1 cellular context compared by ENCODE assay signal in the genomic region with DNA sequence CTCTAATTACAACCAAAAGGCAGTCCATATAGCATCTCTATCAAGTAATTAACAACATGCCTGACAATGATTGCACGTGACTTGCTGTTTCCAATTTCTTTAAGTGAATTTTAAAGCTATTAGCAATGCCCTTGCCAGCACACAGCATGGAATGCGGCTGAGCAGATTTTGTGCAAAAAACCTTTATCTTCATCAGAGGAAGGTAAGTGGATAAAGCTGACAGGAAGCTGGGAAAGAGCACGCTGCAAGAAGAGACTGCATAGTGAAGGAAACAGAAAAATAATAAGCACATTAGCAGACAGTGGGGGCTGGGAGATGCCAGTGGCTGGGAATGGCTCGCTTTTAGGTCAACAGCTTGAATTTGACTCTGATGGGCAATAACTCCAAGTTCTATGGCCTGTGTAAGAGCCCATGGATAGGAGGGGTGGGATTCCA.
TF ChIP-seq lines count a peak whose summit lies in the region.

No MANE protein-coding gene starts in this region.

TF ChIP-seq in GM23338, 12 proteins besides CTCF, POLR2A, EP300 and RAD21 (continued from another document):
- TF ChIP-seq POLR2AphosphoS5 (IDR thresholded peaks at IDR 0.05; ENCODE audit: low read depth) = no peak
- no peak for TF ChIP-seq EZH2phosphoT487 (IDR thresholded peaks at IDR 0.05; ENCODE audit: unreplicated experiment)
